In the genomic region with DNA sequence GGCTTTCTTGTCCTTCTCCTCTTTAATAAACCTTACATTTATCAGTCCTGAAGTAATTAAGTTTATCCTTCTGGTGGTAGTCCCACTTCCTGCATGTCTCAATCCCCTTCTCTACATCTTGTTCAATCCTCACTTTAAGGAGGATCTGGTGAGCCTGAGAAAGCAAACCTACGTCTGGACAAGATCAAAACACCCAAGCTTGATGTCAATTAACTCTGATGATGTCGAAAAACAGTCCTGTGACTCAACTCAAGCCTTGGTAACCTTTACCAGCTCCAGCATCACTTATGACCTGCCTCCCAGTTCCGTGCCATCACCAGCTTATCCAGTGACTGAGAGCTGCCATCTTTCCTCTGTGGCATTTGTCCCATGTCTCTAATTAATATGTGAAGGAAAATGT, we compare ENCODE assay signal across 17 cellular contexts.
DNase-seq lines count a peak whose midpoint lies in the region; FAIRE-seq and TF ChIP-seq lines count a peak whose summit lies in the region.
"Had no signal": no experiment of that assay in that cellular context is flagged by ENCODE, and none has a peak within 500 bp of the region (broad histone marks: within the 10 kb centered on the region; RNA-seq: fewer than 3 reads in every experiment).

No MANE protein-coding gene starts in this region.

- no peak for TF ChIP-seq POLR2A in GM12892 (IDR thresholded peaks at IDR 0.05; ENCODE audit: low read depth, low read length)

- intact Hi-C loops in cardiac septum (cut with DNase I) = no loop called here

- DNase-seq in GM12892 (ENCODE audit: insufficient read length) (no peak), amniotic epithelial cell (ENCODE audit: low read depth) (peak; percentile 21), islet precursor cell (peak; percentile 68), cardiac septum (ENCODE audit: low spot score) (no peak), AG08396 (ENCODE audit: low spot score) (no peak)
- DNase-seq in stimulated activated CD4-positive, alpha-beta T cell treated with anti-CD3 and anti-CD28 coated beads, Interleukin-4, amount 100 ng/mL, for 24 hours = no peak
- DNase-seq: CD4-positive, alpha-beta T cell; CD8-positive, alpha-beta memory T cell; DMS 273 treated with DMSO at 0.1 percent for 48 hours; DMS79; EL; GDM1; GOT3; HFFc6 had no signal

- peak; percentile 5 for FAIRE-seq in GM12892 (lab: Jason Lieb, UNC)
- FAIRE-seq: D721Med, GM12891, H54 had no signal

Comparison
In these comparisons a context has a peak if more than half of its experiments do, and no peak if none do; other contexts are left out.
1. DNase-seq: peak in amniotic epithelial cell (single experiment) and islet precursor cell (single experiment); none in GM12892 (single experiment), cardiac septum (single experiment), AG08396 (single experiment) and stimulated activated CD4-positive, alpha-beta T cell treated with anti-CD3 and anti-CD28 coated beads, Interleukin-4, amount 100 ng/mL, for 24 hours (single experiment).